8 cellular contexts compared by ENCODE assay signal in genomic region chr14:104751539-104752337, GRCh38. TPM values are rescaled to one million over a fixed set of nuclear protein-coding genes. Genes with fewer than 3 reads are reported as not detected.
DNase-seq lines count a peak whose midpoint lies in the region; ATAC-seq and TF ChIP-seq lines count a peak whose summit lies in the region.

No MANE protein-coding gene starts in this region.

- 94 to 96% methylated on average over 79 of the region's 79 CpGs for WGBS in ectodermal cell, 2 experiments

- H3K27me3 Mint-ChIP-seq in Caco-2 (ENCODE audit: insufficient read depth, unreplicated experiment): no peaks in the 10 kb centered on the region

- TF ChIP-seq CTCF in Caco-2 (IDR thresholded peaks at IDR 0.05; ENCODE audit: insufficient read depth in 1 of 2, low read depth in 1 of 2, low read length in 1 of 2, severe bottlenecking in 1 of 2, unreplicated experiment in 1 of 2) (no peak), neutrophil (IDR thresholded peaks at IDR 0.05) (no peak)

- H3K27me3 ChIP-seq in Caco-2 (replicated peaks; ENCODE audit: control insufficient read depth, insufficient read depth, low read length) (no peaks in the 10 kb centered on the region), ectodermal cell (ENCODE audit: control insufficient read depth, insufficient read depth, low read length, poor library complexity, severe bottlenecking) (no peaks in the 10 kb centered on the region), neutrophil (no peaks in the 10 kb centered on the region)

- DNase-seq in Caco-2: no peak
- DNase-seq in NOMO-1 (lab: John Stamatoyannopoulos, UW; ENCODE audit: unreplicated experiment in 2 of 2): peak; percentile 23 to 55

- H3K9me3 ChIP-seq in Caco-2 (no peaks in the 10 kb centered on the region), ectodermal cell (ENCODE audit: control insufficient read depth, low read length) (no peaks in the 10 kb centered on the region), neutrophil (no peaks in the 10 kb centered on the region)

- H3K4me3 Mint-ChIP-seq in Caco-2 (ENCODE audit: unreplicated experiment): peak overlapping the region; percentile 90

- intact Hi-C loops in Caco-2 (cut with micrococcal nuclease; ENCODE audit: unreplicated experiment): loop anchor here (2.0 kb wide), 2 partner anchors 15 to 63 kb away; partner anchors contain the start of gene INF2

- H3K4me1 ChIP-seq in Caco-2 (peaks cover 32% of the 10 kb centered on the region), ectodermal cell (ENCODE audit: control insufficient read depth, insufficient read depth, low read length) (peaks cover 14% of the 10 kb centered on the region), neutrophil (ENCODE audit: control insufficient read depth in 1 of 2, insufficient read depth in 1 of 2, low read depth in 1 of 2, low read length in 1 of 2) (peaks cover 20% of the 10 kb centered on the region in 2 experiments)

- peaks cover 19% of the 10 kb centered on the region for H3K4me1 Mint-ChIP-seq in Caco-2 (ENCODE audit: low read depth, unreplicated experiment)

- BruUV-seq in Caco-2 (replicated peaks; lab: Mats Ljungman, UMichigan): TSS peak; percentile 28

- H3K4me3 ChIP-seq in Caco-2 (ENCODE audit: low read depth, low read length) (peak overlapping the region; percentile 52), ectodermal cell (ENCODE audit: insufficient read depth, low read depth, low read length) (peak overlapping the region; percentile 33), neutrophil (ENCODE audit: low read depth in 1 of 2, low read length in 1 of 2) (peak overlapping the region; percentile 79 to 87)

- H3K9me3 Mint-ChIP-seq in Caco-2 (ENCODE audit: unreplicated experiment): no peaks in the 10 kb centered on the region

- POLR2A ChIA-PET in Caco-2 (lab: Charles Lee): interaction anchor here (0.5 to 2.1 kb wide), 10 partner anchors 8 to 113 kb away, joined by 3 to 14 read pairs (median 6); partner anchors contain the start of gene CEP170B

- peak overlapping the region; percentile 45 for H3K27ac ChIP-seq in ectodermal cell (ENCODE audit: insufficient read depth, low read depth, low read length, poor library complexity, severe bottlenecking)
- peak overlapping the region; percentile 78 for H3K27ac ChIP-seq in neutrophil

- H3K36me3 ChIP-seq in Caco-2 (ENCODE audit: control insufficient read depth, insufficient read depth, low read length): peaks cover 2% of the 10 kb centered on the region; the same call in 1 of the 2 replicates
- H3K36me3 ChIP-seq in ectodermal cell (ENCODE audit: control insufficient read depth, insufficient read depth, low read length): peaks cover 21% of the 10 kb centered on the region
- H3K36me3 ChIP-seq in neutrophil: peaks cover 16% of the 10 kb centered on the region

- peak overlapping the region; percentile 93 for H3K27ac Mint-ChIP-seq in Caco-2 (ENCODE audit: unreplicated experiment)

- peaks cover 38% of the 10 kb centered on the region for H3K36me3 Mint-ChIP-seq in Caco-2 (ENCODE audit: insufficient read depth, unreplicated experiment)

- ATAC-seq in HG03159 (IDR thresholded peaks at IDR 0.05; ENCODE audit: unreplicated experiment) (no peak), GM19455 (IDR thresholded peaks at IDR 0.05; ENCODE audit: unreplicated experiment) (no peak), HG02973 (IDR thresholded peaks at IDR 0.05; ENCODE audit: unreplicated experiment) (no peak), HG03469 (IDR thresholded peaks at IDR 0.05; ENCODE audit: unreplicated experiment) (no peak)

- CTCF ChIA-PET in Caco-2 (lab: Charles Lee): interaction anchor here (0.9 to 1.8 kb wide), 10 partner anchors 15 to 729 kb away, joined by 3 to 26 read pairs (median 4); no protein-coding TSS in a partner anchor

RNA-seq across cellular contexts. Expression of gene SIVA1, which starts 1.2 kb away (rescaled TPM):
- 99.3 and 105 TPM in 2 replicates for total RNA-seq in Caco-2 (2022)
- polyA plus RNA-seq in ectodermal cell (2013, experiment 1 of 4): 94.0 TPM
- 94.2 TPM for polyA plus RNA-seq in ectodermal cell (2013, experiment 2 of 4)
- 110 TPM for polyA plus RNA-seq in ectodermal cell (2013, experiment 3 of 4)
- polyA plus RNA-seq in ectodermal cell (2013, experiment 4 of 4): 109 TPM

RNA-seq across cellular contexts. Expression of gene ADSS1, which starts 27.7 kb away (rescaled TPM):
- 1.6 and 3.2 TPM in 2 replicates for total RNA-seq in Caco-2 (2022)
- 19.7 TPM for polyA plus RNA-seq in ectodermal cell (2013, experiment 1 of 4)
- polyA plus RNA-seq in ectodermal cell (2013, experiment 2 of 4): 21.9 TPM
- polyA plus RNA-seq in ectodermal cell (2013, experiment 3 of 4): 16.9 TPM
- polyA plus RNA-seq in ectodermal cell (2013, experiment 4 of 4): 20.1 TPM

RNA-seq across cellular contexts. Expression of gene AKT1, which starts 43.8 kb away (rescaled TPM):
- total RNA-seq in Caco-2 (2022): 110 and 111 TPM in 2 replicates
- 85.5 TPM for polyA plus RNA-seq in ectodermal cell (2013, experiment 1 of 4)
- polyA plus RNA-seq in ectodermal cell (2013, experiment 2 of 4): 81.3 TPM
- 59.4 TPM for polyA plus RNA-seq in ectodermal cell (2013, experiment 3 of 4)
- polyA plus RNA-seq in ectodermal cell (2013, experiment 4 of 4): 66.3 TPM

RNA-seq across cellular contexts. Expression of gene ZBTB42, which starts 49.2 kb away (rescaled TPM):
- total RNA-seq in Caco-2 (2022): 9.1 and 9.7 TPM in 2 replicates
- polyA plus RNA-seq in ectodermal cell (2013, experiment 1 of 4): 0.87 TPM
- 1.2 TPM for polyA plus RNA-seq in ectodermal cell (2013, experiment 2 of 4)
- 1.2 TPM for polyA plus RNA-seq in ectodermal cell (2013, experiment 3 of 4)
- 0.93 TPM for polyA plus RNA-seq in ectodermal cell (2013, experiment 4 of 4)

Comparison
In these comparisons a context has a peak if more than half of its experiments do, and no peak if none do; other contexts are left out.
1. DNase-seq: peak in NOMO-1 (2 of 2); none in Caco-2 (0 of 2).
2. H3K4me3 ChIP-seq: peak in every context shown above with its lines; median percentile 83 in neutrophil; 52 in Caco-2; 33 in ectodermal cell.